7 cellular contexts compared by ENCODE assay signal in genomic region chr15:65811011-65811733, GRCh38. TPM values are rescaled to one million over a fixed set of nuclear protein-coding genes. Genes with fewer than 3 reads are reported as not detected.
DNase-seq lines count a peak whose midpoint lies in the region; ATAC-seq, FAIRE-seq and TF ChIP-seq lines count a peak whose summit lies in the region.
"Not testable (repeated sequence)": the region's sequence is repeated elsewhere in the genome, so short reads cannot be mapped to it uniquely, and the experiment has no call there.

No MANE protein-coding gene starts in this region.

- H3K27me3 Mint-ChIP-seq in IgD-negative memory B cell, activated B cell treated with CpG ODN at 0.5 μM for 24 hours: not testable (repeated sequence)

- H3K27ac Mint-ChIP-seq in IgD-negative memory B cell (peak overlapping the region in 2 of 3 donors; percentile 14 to 64), activated B cell treated with CpG ODN at 0.5 μM for 24 hours (peak overlapping the region; percentile 56)

- RAD21 ChIA-PET in GM12878 (lab: Charles Lee; ENCODE audit: unreplicated experiment), result interaction anchor here (1.1 to 15.7 kb wide), 2 partner anchors 17 to 36 kb away, joined by 3 to 344 read pairs; partner anchors contain the start of gene DENND4A

- H3K36me3 ChIP-seq in GM12878 (ENCODE audit: control insufficient read depth in 2 of 2, insufficient read depth in 2 of 2, low read length in 1 of 2); mesenchymal stem cell (ENCODE audit: control insufficient read depth in 1 of 2, insufficient read depth in 2 of 2, low read depth in 1 of 2, low read length in 2 of 2): not testable (repeated sequence)

- H2BK15ac ChIP-seq in mesenchymal stem cell (ENCODE audit: low read depth, poor library complexity, severe bottlenecking), result not testable (repeated sequence)

- not testable (repeated sequence) for H4K20me1 ChIP-seq in GM12878 (ENCODE audit: control insufficient read depth, insufficient read depth)

- not testable (repeated sequence) for H3K9me3 Mint-ChIP-seq in IgD-negative memory B cell, activated B cell treated with CpG ODN at 0.5 μM for 24 hours

- not testable (repeated sequence) for H3K79me2 ChIP-seq in GM12878 (ENCODE audit: control insufficient read depth, insufficient read depth, low read length)

- TF ChIP-seq RAD21 in A549 (conservative IDR thresholded peaks at IDR 0.05 in 1 of 2, IDR thresholded peaks at IDR 0.05 in 1 of 2); GM12878 (IDR thresholded peaks at IDR 0.05; ENCODE audit: insufficient read depth, low read depth, low read length): not testable (repeated sequence)

- not testable (repeated sequence) for H2BK12ac ChIP-seq in mesenchymal stem cell (ENCODE audit: low read length in 2 of 2)

- not testable (repeated sequence) for H3K4me3 ChIP-seq in A549; GM12865 (ENCODE audit: low read depth, low read length); GM12878; mesenchymal stem cell (ENCODE audit: insufficient read depth in 1 of 2, low read depth in 1 of 2, low read length in 2 of 2)

- not testable (repeated sequence) for H3K4ac ChIP-seq in mesenchymal stem cell (ENCODE audit: low read depth in 1 of 2, low read length in 2 of 2)

- peak overlapping the region in 2 of 4 donors; percentile 45 to 66 for H3K4me3 Mint-ChIP-seq in IgD-negative memory B cell
- not testable (repeated sequence) for H3K4me3 Mint-ChIP-seq in activated B cell treated with CpG ODN at 0.5 μM for 24 hours

- not testable (repeated sequence) for TF ChIP-seq POLR2A in A549 (IDR thresholded peaks at IDR 0.05; ENCODE audit: low read length); GM12878 (IDR thresholded peaks at IDR 0.05; ENCODE audit: low read depth, low read length)

- SMC1A ChIA-PET in GM12878 (lab: Charles Lee; ENCODE audit: uncharacterized antibody, unreplicated experiment), result interaction anchor here (1.6 to 18.4 kb wide), 2 partner anchors 10 to 14 kb away, joined by 4 to 488 read pairs; partner anchors contain the start of gene DENND4A

- CTCF ChIA-PET in A549 (lab: Yijun Ruan, JAX), result interaction anchor here (1.1 to 4.8 kb wide), 3 partner anchors 12 to 31 kb away, joined by 3 to 20 read pairs (median 4); no protein-coding TSS in a partner anchor
- CTCF ChIA-PET in activated B cell treated with CpG ODN at 0.5 μM for 24 hours (lab: Charles Lee), result not testable (repeated sequence)
- CTCF ChIA-PET in GM12878 (lab: Yijun Ruan, JAX), result interaction anchor here (0.9 to 1.1 kb wide), 2 partner anchors 10 to 17 kb away, joined by 3 read pairs; no protein-coding TSS in a partner anchor

- H3K27ac ChIP-seq in A549; mesenchymal stem cell (ENCODE audit: low read length, poor library complexity, severe bottlenecking): not testable (repeated sequence)
- H3K27ac ChIP-seq in GM12878 (ENCODE audit: control insufficient read depth, insufficient read depth), result 0 out of 2 replicates have a peak overlapping the region, but pooled peaks have one; percentile 37

- not testable (repeated sequence) for H3K4me1 ChIP-seq in A549; mesenchymal stem cell (ENCODE audit: control insufficient read depth, insufficient read depth, low read depth, low read length)
- H3K4me1 ChIP-seq in GM12878 (ENCODE audit: control insufficient read depth, insufficient read depth, low read length), result peaks cover 34% of the 10 kb centered on the region

- H3K9ac ChIP-seq in GM12878 (ENCODE audit: control insufficient read depth, insufficient read depth, low read length); mesenchymal stem cell (ENCODE audit: low read length): not testable (repeated sequence)

- H4K8ac ChIP-seq in mesenchymal stem cell (ENCODE audit: low read length), result not testable (repeated sequence)

- not testable (repeated sequence) for H2BK5ac ChIP-seq in mesenchymal stem cell (ENCODE audit: low read depth, low read length, poor library complexity, severe bottlenecking)

- H3K4me2 ChIP-seq in A549; GM12878 (ENCODE audit: control insufficient read depth, insufficient read depth); mesenchymal stem cell (ENCODE audit: low read length, poor library complexity, severe bottlenecking): not testable (repeated sequence)

- DNase-seq in A549 (ENCODE audit: low read depth in 1 of 2, low spot score in 1 of 2); GM18507 (ENCODE audit: extremely low spot score, insufficient read length, low read depth); activated B cell treated with CpG ODN at 0.5 μM for 24 hours; GM12878 (ENCODE audit: low read depth, low spot score): not testable (repeated sequence)
- peak; percentile 50 for DNase-seq in GM12865 (ENCODE audit: low read depth)
- peak; percentile 57 for DNase-seq in mesenchymal stem cell

- not testable (repeated sequence) for TF ChIP-seq EP300 in A549 (IDR thresholded peaks at IDR 0.05); GM12878 (IDR thresholded peaks at IDR 0.05; ENCODE audit: borderline replicate concordance in 1 of 2, control insufficient read depth in 1 of 2, low read depth in 2 of 2, low read length in 2 of 2)

- POLR2A ChIA-PET in A549 (lab: Yijun Ruan, JAX), result not testable (repeated sequence)
- POLR2A ChIA-PET in activated B cell treated with CpG ODN at 0.5 μM for 24 hours (lab: Charles Lee) (interaction anchor here (0.6 to 1.3 kb wide), 4 partner anchors 10 to 25 kb away, joined by 3 to 8 read pairs (median 8); partner anchors contain the start of gene DENND4A), GM12878 (lab: Charles Lee) (interaction anchor here (1.2 to 16.0 kb wide), 2 partner anchors 16 to 33 kb away, joined by 3 to 260 read pairs; partner anchors contain the start of gene DENND4A)

- not testable (repeated sequence) for BruUV-seq in GM12878 (replicated peaks; lab: Mats Ljungman, UMichigan)

- H3K23ac ChIP-seq in mesenchymal stem cell (ENCODE audit: low read length in 2 of 2), result not testable (repeated sequence)

- WGBS in A549 (ENCODE audit: missing lambda C conversion rate), result 87% methylated on average over 4 of the region's 4 CpGs
- 63% methylated on average over 3 of the region's 4 CpGs for WGBS in GM12878 (ENCODE audit: insufficient coverage, insufficient replicate concordance, low lambda C conversion rate, missing lambda C conversion rate)
- WGBS in mesenchymal stem cell, result 100% methylated on average over 3 of the region's 4 CpGs

- H3K14ac ChIP-seq in mesenchymal stem cell (ENCODE audit: low read length in 2 of 2), result not testable (repeated sequence)

- H3K27me3 ChIP-seq in GM12878 (replicated peaks in 1 of 2; ENCODE audit: control insufficient read depth in 2 of 2, insufficient read depth in 2 of 2, low read length in 1 of 2); mesenchymal stem cell (ENCODE audit: control insufficient read depth in 1 of 2, insufficient read depth in 1 of 2, low read length in 2 of 2): not testable (repeated sequence)

- not testable (repeated sequence) for H3K36me3 Mint-ChIP-seq in IgD-negative memory B cell; activated B cell treated with CpG ODN at 0.5 μM for 24 hours (ENCODE audit: low read depth)

- TF ChIP-seq CTCF in A549 (IDR thresholded peaks at IDR 0.05); GM12865 (IDR thresholded peaks at IDR 0.05; ENCODE audit: insufficient read depth, low read depth, low read length, missing control alignments); activated B cell treated with CpG ODN at 0.5 μM for 24 hours (IDR thresholded peaks at IDR 0.05); GM12878 (IDR thresholded peaks at IDR 0.05 in 2 of 3, conservative IDR thresholded peaks at IDR 0.05 in 1 of 3; ENCODE audit: control insufficient read depth in 2 of 3, extremely low read depth in 1 of 3, insufficient read depth in 1 of 3, low read depth in 3 of 3, low read length in 3 of 3): not testable (repeated sequence)

- H3K79me1 ChIP-seq in mesenchymal stem cell (replicated peaks; ENCODE audit: low read length, poor library complexity, severe bottlenecking), result not testable (repeated sequence)

- not testable (repeated sequence) for H2BK120ac ChIP-seq in mesenchymal stem cell (ENCODE audit: low read depth, low read length)

- FAIRE-seq in A549 (lab: Jason Lieb, UNC) (peak; percentile 95), GM18507 (lab: Jason Lieb, UNC) (peak; percentile 82), GM12878 (lab: Jason Lieb, UNC) (peak; percentile 98)

- not testable (repeated sequence) for H3K18ac ChIP-seq in mesenchymal stem cell (ENCODE audit: low read depth in 1 of 2, low read length in 2 of 2)

- not testable (repeated sequence) for H2AK5ac ChIP-seq in mesenchymal stem cell (ENCODE audit: low read length, severe bottlenecking)

- intact Hi-C loops in activated B cell treated with CpG ODN at 0.5 μM for 24 hours (cut with micrococcal nuclease); GM12878 (cut with micrococcal nuclease; ENCODE audit: unreplicated experiment): not testable (repeated sequence)

- in situ Hi-C loops in GM12878 (cut with MboI), result not testable (repeated sequence)

- peaks cover 13% of the 10 kb centered on the region for H3K9me3 ChIP-seq in A549
- H3K9me3 ChIP-seq in GM12878 (replicated peaks; ENCODE audit: control insufficient read depth, insufficient read depth, low read length); mesenchymal stem cell (ENCODE audit: control insufficient read depth, low read length): not testable (repeated sequence)

- H3K4me1 Mint-ChIP-seq in IgD-negative memory B cell (peaks cover 27 to 31% (median 29%) of the 10 kb centered on the region in 3 donors), activated B cell treated with CpG ODN at 0.5 μM for 24 hours (peaks cover 45% of the 10 kb centered on the region)

- not testable (repeated sequence) for H2AFZ ChIP-seq in GM12878 (ENCODE audit: control insufficient read depth, low read depth, low read length); mesenchymal stem cell (ENCODE audit: low read depth, low read length)

- ATAC-seq in A549; activated B cell treated with CpG ODN at 0.5 μM for 24 hours (ENCODE audit: low read depth); GM12878: not testable (repeated sequence)

- H4K91ac ChIP-seq in mesenchymal stem cell (ENCODE audit: low read length), result not testable (repeated sequence)

RNA-seq across cellular contexts. Expression of gene DENND4A, which starts 19.1 kb away (rescaled TPM):
- polyA plus RNA-seq in A549 (2011; rRNA removed) (16.8 and 18.7 TPM in 2 replicates), A549 (2017; fragmentation: RNase III; extraction: RNeasy Plus Mini Kit Qiagen cat#74134 plus additional on column Dnase treatment) (5.6 to 6.0 TPM (median 6.0 TPM) in 3 replicates), IgD-negative memory B cell (24.7 TPM), GM12878 (2011; rRNA removed) (65.3 and 97.9 TPM in 2 replicates), GM12878 (2014; fragmentation: Illumina TruSeq; extraction: Trizol) (39.3 and 49.0 TPM in 2 replicates), GM12878 (2014; fragmentation: Nextera tagmentation; extraction: Ambion mirVana) (10 to 100 TPM; 14.2 to 15.4 TPM), GM12878 (2014; rRNA removed) (28.5 and 28.8 TPM in 2 replicates), GM12878 (2016; fragmentation: Nextera tagmentation; extraction: Ambion mirVana) (10 to 100 TPM; 21.6 to 26.8 TPM)
- 1.7 and 2.2 TPM in 2 replicates for polyA plus RNA-seq in A549 (2012; cell fraction: cytosol; rRNA removed)
- 1.7 and 2.3 TPM in 2 replicates for polyA plus RNA-seq in A549 (2012; cell fraction: nucleus; rRNA removed)
- polyA minus RNA-seq in A549 (2011; rRNA and poly(A)+ RNA removed), result 26.0 and 29.0 TPM in 2 replicates
- total RNA-seq in activated B cell treated with CpG ODN at 0.5 μM for 24 hours (135 and 166 TPM in 2 replicates), GM12878 (2014; rRNA removed) (54.4 and 60.5 TPM in 2 replicates), GM12878 (2014; rRNA removed; fragmentation: Illumina TruSeq; extraction: Trizol) (81.8 and 87.2 TPM in 2 replicates), GM12878 (2021) (46.7 and 50.1 TPM in 2 replicates)
- 602 and 632 TPM in 2 replicates for total RNA-seq in GM12878 (2013; cell fraction: nucleolus; rRNA removed)
- 10.2 TPM for polyA plus RNA-seq in GM12878 (2011; ENCODE audit: low read depth)
- 23.4 and 27.1 TPM in 2 replicates for polyA plus RNA-seq in GM12878 (2011; cell fraction: cytosol; rRNA removed)
- 56.4 and 58.1 TPM in 2 replicates for polyA plus RNA-seq in GM12878 (2011; cell fraction: nucleus; rRNA removed)
- 23.2 and 28.0 TPM in 2 replicates for polyA plus RNA-seq in GM12878 (2012)
- 188 and 229 TPM in 2 replicates for polyA minus RNA-seq in GM12878 (2011; rRNA and poly(A)+ RNA removed)
- 42.9 and 49.6 TPM in 2 replicates for polyA minus RNA-seq in GM12878 (2011; cell fraction: cytosol; rRNA and poly(A)+ RNA removed)
- polyA minus RNA-seq in GM12878 (2011; cell fraction: nucleus; rRNA and poly(A)+ RNA removed), result 120 and 185 TPM in 2 replicates
- polyA plus RNA-seq in mesenchymal stem cell (2013, experiment 1 of 2), result 8.3 TPM
- 8.4 TPM for polyA plus RNA-seq in mesenchymal stem cell (2013, experiment 2 of 2)

RNA-seq across cellular contexts. Expression of gene RAB11A, which starts 58.1 kb away (rescaled TPM):
- polyA plus RNA-seq in A549 (2011; rRNA removed) (527 and 551 TPM in 2 replicates), A549 (2017; fragmentation: RNase III; extraction: RNeasy Plus Mini Kit Qiagen cat#74134 plus additional on column Dnase treatment) (306 to 335 TPM (median 316 TPM) in 3 replicates), IgD-negative memory B cell (248 TPM), GM12878 (2011; rRNA removed) (387 and 412 TPM in 2 replicates), GM12878 (2014; fragmentation: Illumina TruSeq; extraction: Trizol) (274 and 338 TPM in 2 replicates), GM12878 (2014; fragmentation: Nextera tagmentation; extraction: Ambion mirVana) (100 to 1,000 TPM; 155 to 179 TPM), GM12878 (2014; rRNA removed) (218 and 266 TPM in 2 replicates), GM12878 (2016; fragmentation: Nextera tagmentation; extraction: Ambion mirVana) (100 to 1,000 TPM; 275 to 291 TPM)
- polyA plus RNA-seq in A549 (2012; cell fraction: cytosol; rRNA removed), result 261 and 300 TPM in 2 replicates
- polyA plus RNA-seq in A549 (2012; cell fraction: nucleus; rRNA removed), result 125 and 150 TPM in 2 replicates
- polyA minus RNA-seq in A549 (2011; rRNA and poly(A)+ RNA removed), result 84.0 and 108 TPM in 2 replicates
- total RNA-seq in activated B cell treated with CpG ODN at 0.5 μM for 24 hours (98.2 and 104 TPM in 2 replicates), GM12878 (2014; rRNA removed) (128 and 141 TPM in 2 replicates), GM12878 (2014; rRNA removed; fragmentation: Illumina TruSeq; extraction: Trizol) (148 and 152 TPM in 2 replicates), GM12878 (2021) (182 and 204 TPM in 2 replicates)
- 70.8 and 70.9 TPM in 2 replicates for total RNA-seq in GM12878 (2013; cell fraction: nucleolus; rRNA removed)
- 108 TPM for polyA plus RNA-seq in GM12878 (2011; ENCODE audit: low read depth)
- 245 and 314 TPM in 2 replicates for polyA plus RNA-seq in GM12878 (2011; cell fraction: cytosol; rRNA removed)
- polyA plus RNA-seq in GM12878 (2011; cell fraction: nucleus; rRNA removed), result 170 and 179 TPM in 2 replicates
- 175 and 233 TPM in 2 replicates for polyA plus RNA-seq in GM12878 (2012)
- 143 and 310 TPM in 2 replicates for polyA minus RNA-seq in GM12878 (2011; rRNA and poly(A)+ RNA removed)
- polyA minus RNA-seq in GM12878 (2011; cell fraction: cytosol; rRNA and poly(A)+ RNA removed), result 48.4 and 63.4 TPM in 2 replicates
- 14.7 and 27.4 TPM in 2 replicates for polyA minus RNA-seq in GM12878 (2011; cell fraction: nucleus; rRNA and poly(A)+ RNA removed)
- 289 TPM for polyA plus RNA-seq in mesenchymal stem cell (2013, experiment 1 of 2)
- 300 TPM for polyA plus RNA-seq in mesenchymal stem cell (2013, experiment 2 of 2)
